8 cellular contexts compared by ENCODE assay signal in the genomic region with DNA sequence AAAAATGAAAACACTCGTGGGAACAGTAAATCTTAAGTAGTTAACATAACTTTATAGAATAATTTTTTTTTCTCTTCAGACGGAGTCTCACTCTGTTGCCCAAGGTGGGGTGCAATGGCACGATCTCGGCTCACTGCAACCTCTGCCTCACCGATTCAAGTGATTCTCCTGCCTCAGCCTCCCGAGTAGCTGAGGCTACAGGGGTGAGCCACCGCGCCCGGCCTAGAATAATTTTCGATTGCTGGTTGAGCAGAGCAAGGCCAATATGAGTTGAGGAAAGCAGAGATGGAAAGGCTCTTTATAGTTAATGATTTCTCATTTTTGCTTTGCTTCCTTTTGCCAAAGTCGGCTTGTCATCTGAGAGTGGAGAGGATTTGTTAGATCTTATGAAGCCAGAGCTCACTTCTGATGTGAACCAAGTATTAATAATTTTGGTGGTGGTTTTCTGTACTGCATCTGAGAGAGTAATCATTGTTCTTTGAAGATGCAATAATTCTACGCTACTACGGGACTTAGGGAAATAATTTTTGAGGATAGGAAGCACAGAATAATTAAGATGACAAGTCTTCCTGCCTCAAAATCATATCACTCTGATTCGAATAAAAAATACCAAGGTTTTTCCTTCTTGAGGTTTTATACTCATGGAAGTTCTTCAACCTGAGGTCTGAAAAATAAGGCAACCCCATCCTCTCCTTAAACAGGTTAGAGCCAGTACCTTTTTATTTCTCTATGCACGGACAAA. TPM values are rescaled to one million over a fixed set of nuclear protein-coding genes. Genes with fewer than 3 reads are reported as not detected.
DNase-seq lines count a peak whose midpoint lies in the region; ATAC-seq and TF ChIP-seq lines count a peak whose summit lies in the region.

No MANE protein-coding gene starts in this region.

- DNase-seq in CD14-positive monocyte (ENCODE audit: low spot score): no peak
- no peak for DNase-seq in LNCaP clone FGC (ENCODE audit: low read depth)
- DNase-seq in choroid plexus epithelial cell (ENCODE audit: low read depth): peak; percentile 25
- DNase-seq in NCI-H2081 treated with DMSO at 0.1 percent for 48 hours (lab: John Stamatoyannopoulos, UW): no peak
- no peak for DNase-seq in NCI-H1694 (lab: John Stamatoyannopoulos, UW)
- DNase-seq in activated CD4-positive, alpha-beta T cell treated with anti-CD3 and anti-CD28 coated beads, Interleukin-2, amount 50 U/mL, for 4 hours: no peak

- no peak overlapping the region for H2AFZ ChIP-seq in neural cell (ENCODE audit: low read depth, low read length)

- peaks cover 3% of the 10 kb centered on the region for H4K20me1 ChIP-seq in neural cell (ENCODE audit: insufficient read depth)

- intact Hi-C loops in CD14-positive monocyte (cut with micrococcal nuclease): loop anchor here (5.0 to 10.0 kb wide), 3 partner anchors 98 to 248 kb away; a partner anchor contains a TSS

- no peaks in the 10 kb centered on the region for H3K36me3 ChIP-seq in neural cell (ENCODE audit: insufficient read depth, low read length)

- peaks cover 37% of the 10 kb centered on the region for H3K79me2 ChIP-seq in neural cell (replicated peaks; ENCODE audit: insufficient read depth, low read length)

- no peak for TF ChIP-seq RAD21 in neural cell (conservative IDR thresholded peaks at IDR 0.05)

- peak overlapping the region; percentile 98 for H3K27ac ChIP-seq in neural cell (ENCODE audit: low read length)

- peak overlapping the region; percentile 92 for H3K9ac ChIP-seq in neural cell (ENCODE audit: low read length)

- peak overlapping the region in 4 of 7 donors; percentile 9 to 99 (median 98) for H3K27ac Mint-ChIP-seq in CD14-positive monocyte

- H3K4me1 Mint-ChIP-seq in CD14-positive monocyte: peaks cover 34% of the 10 kb centered on the region

- peak overlapping the region; percentile 79 for H3K4me2 ChIP-seq in neural cell (ENCODE audit: low read length)

- peaks cover 0 to 6% of the 10 kb centered on the region in 2 donors for H3K36me3 Mint-ChIP-seq in CD14-positive monocyte

- no peaks in the 10 kb centered on the region for H3F3A ChIP-seq in neural cell (ENCODE audit: insufficient read depth, low read length, poor library complexity, severe bottlenecking)

- no peaks in the 10 kb centered on the region for H3K27me3 ChIP-seq in neural cell (ENCODE audit: insufficient read depth, low read depth, low read length)

- peak overlapping the region; percentile 89 to 98 for H3K4me3 Mint-ChIP-seq in CD14-positive monocyte

- TF ChIP-seq CTCF in CD14-positive monocyte (IDR thresholded peaks at IDR 0.05): peak; percentile 33
- TF ChIP-seq CTCF in LNCaP clone FGC (IDR thresholded peaks at IDR 0.05; ENCODE audit: control insufficient read depth, extremely low read depth, insufficient read depth): no peak
- TF ChIP-seq CTCF in choroid plexus epithelial cell (conservative IDR thresholded peaks at IDR 0.05; ENCODE audit: low read depth, low read length): no peak
- TF ChIP-seq CTCF in neural cell (IDR thresholded peaks at IDR 0.05; ENCODE audit: poor library complexity, severe bottlenecking): peak; percentile 55

- no peak for TF ChIP-seq EP300 in neural cell (conservative IDR thresholded peaks at IDR 0.05; ENCODE audit: poor library complexity, severe bottlenecking)

- peaks cover 2 to 12% (median 4%) of the 10 kb centered on the region in 3 donors for H3K27me3 Mint-ChIP-seq in CD14-positive monocyte (ENCODE audit: low read depth in 3 of 3)

- H3K4me3 ChIP-seq in LNCaP clone FGC (ENCODE audit: low read depth, low read length) (peak overlapping the region; percentile 63), choroid plexus epithelial cell (ENCODE audit: low read depth, low read length) (peak overlapping the region; percentile 97), neural cell (ENCODE audit: low read length) (peak overlapping the region; percentile 94)

- no peaks in the 10 kb centered on the region for H3K9me3 ChIP-seq in neural cell (ENCODE audit: low read length)

- ATAC-seq in GM21423 (IDR thresholded peaks at IDR 0.05; ENCODE audit: unreplicated experiment): no peak

- H3K9me2 ChIP-seq in neural cell (ENCODE audit: insufficient read depth, low read length): no peaks in the 10 kb centered on the region

- peaks cover 0 to 2% (median 0%) of the 10 kb centered on the region in 7 donors for H3K9me3 Mint-ChIP-seq in CD14-positive monocyte

TF ChIP-seq in neural cell, 6 proteins besides CTCF, POLR2A, EP300 and RAD21:
- TF ChIP-seq TAF1 (IDR thresholded peaks at IDR 0.05; ENCODE audit: low read depth) (no peak), SMC3 (conservative IDR thresholded peaks at IDR 0.05; ENCODE audit: poor library complexity) (peak; percentile 13)

RNA-seq across cellular contexts. Expression of a gene that starts 1.5 kb away (rescaled TPM):
- polyA plus RNA-seq in CD14-positive monocyte: 10 to 100 TPM; 34.4 to 47.5 TPM
- 122 and 139 TPM in 2 replicates for polyA plus RNA-seq in neural cell
- 140 and 142 TPM in 2 replicates for polyA minus RNA-seq in neural cell

Comparison
In these comparisons a context has a peak if more than half of its experiments do, and no peak if none do; other contexts are left out.
1. CTCF ChIP-seq: peak in CD14-positive monocyte (single experiment) and neural cell (single experiment); none in LNCaP clone FGC (single experiment) and choroid plexus epithelial cell (single experiment).
2. Peak in every context shown above with its lines, with median percentiles within 50 percentile points of each other: H3K4me3 ChIP-seq.